ENCODE assay signal across 16 cellular contexts in the genomic region with DNA sequence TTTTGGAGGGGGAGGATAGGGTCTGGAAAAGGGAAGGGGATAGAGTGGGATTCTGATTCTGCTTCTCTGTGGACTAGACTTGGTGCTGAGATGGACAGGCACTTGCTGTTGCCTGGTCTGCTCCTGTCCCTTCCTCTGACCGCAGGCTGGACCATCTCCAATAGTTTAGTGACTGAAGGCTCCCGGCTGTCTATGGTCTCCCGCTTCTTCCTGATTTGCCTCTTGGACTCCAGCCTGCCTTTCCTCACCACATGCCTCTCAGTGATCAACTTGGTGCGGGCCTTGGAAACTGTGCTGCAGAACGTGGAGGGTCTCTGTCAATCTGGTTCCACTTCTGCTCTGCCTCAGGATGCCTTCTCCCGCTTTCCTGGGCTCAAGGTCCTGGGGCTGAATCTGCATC.
"Had no signal": no experiment of that assay in that cellular context is flagged by ENCODE, and none has a peak within 500 bp of the region (broad histone marks: within the 10 kb centered on the region; RNA-seq: fewer than 3 reads in every experiment).

No MANE protein-coding gene starts in this region.

- H3K4me3 ChIP-seq: prostate gland, thoracic aorta had no signal

- DNase-seq: activated CD4-positive, alpha-beta T cell treated with anti-CD3 and anti-CD28 coated beads for 48 hours; activated CD8-positive, alpha-beta memory T cell treated with anti-CD3 and anti-CD28 coated beads for 24 hours; activated naive CD8-positive, alpha-beta T cell treated with anti-CD3 and anti-CD28 coated beads, Interleukin-2, amount 10 ng/mL, durations not matched to agents 7 days and 5 days; anterior cingulate cortex; brain microvascular endothelial cell; dermis blood vessel endothelial cell; effector memory CD8-positive, alpha-beta T cell; foreskin keratinocyte; immature natural killer cell; natural killer cell; stimulated activated CD4-positive, alpha-beta T cell treated with anti-CD3 and anti-CD28 coated beads, Interleukin-12 subunit alpha, Interleukin-12 subunit beta, amount 100 ng/mL, for 4 hours; stimulated activated CD4-positive, alpha-beta T cell treated with anti-CD3 and anti-CD28 coated beads, Interleukin-2, amount 100 ng/mL, for 24 hours; T-helper 17 cell; WERI-Rb-1 had no signal

- H3K4me1 ChIP-seq: prostate gland had no signal

- H3K9me3 ChIP-seq: prostate gland, thoracic aorta had no signal

- H3K27ac ChIP-seq: brain microvascular endothelial cell, foreskin keratinocyte, prostate gland, thoracic aorta, WERI-Rb-1 had no signal

- ATAC-seq: effector memory CD8-positive, alpha-beta T cell; foreskin keratinocyte; natural killer cell; T-helper 17 cell had no signal

- H3K36me3 ChIP-seq: brain microvascular endothelial cell, prostate gland, thoracic aorta, WERI-Rb-1 had no signal

- H3K27me3 ChIP-seq: brain microvascular endothelial cell, foreskin keratinocyte had no signal
